Comparison of ENCODE assay signal across 8 cellular contexts in the genomic region with DNA sequence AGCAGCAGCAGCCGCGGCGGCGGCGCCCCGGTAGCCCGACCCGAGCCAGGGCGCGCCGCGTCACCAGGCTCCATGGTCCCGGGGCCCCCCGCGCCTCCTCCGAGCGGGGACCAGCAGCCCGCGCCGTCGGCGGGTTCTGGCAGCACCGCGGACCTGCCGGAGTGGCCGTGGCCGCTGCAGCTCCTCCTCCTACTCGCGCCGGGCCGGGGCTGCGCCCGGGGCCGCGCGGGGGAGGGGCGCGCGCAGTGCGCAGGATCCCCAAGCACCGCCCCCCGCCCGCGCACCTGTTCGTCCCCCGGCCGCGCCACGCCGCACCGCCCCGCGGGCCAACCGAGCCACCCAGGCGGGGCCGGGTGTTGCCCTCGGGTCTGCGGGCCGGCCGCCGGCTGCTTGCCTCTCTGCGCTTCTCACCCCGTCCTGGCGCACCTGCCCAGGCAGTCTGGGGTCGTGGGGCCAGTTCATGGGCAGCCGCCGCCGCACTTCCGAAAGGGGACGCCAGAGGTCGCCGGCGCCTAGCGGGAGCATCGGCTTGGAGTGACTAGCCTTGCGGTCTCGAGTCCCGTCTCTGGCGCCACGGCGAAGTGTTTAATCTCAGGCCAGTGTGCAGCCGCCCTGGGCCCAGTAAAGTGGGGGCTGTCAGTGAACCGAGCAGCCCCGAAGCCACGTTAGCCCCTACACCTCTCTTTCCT. TPM values are rescaled to one million over a fixed set of nuclear protein-coding genes. Genes with fewer than 3 reads are reported as not detected.
DNase-seq lines count a peak whose midpoint lies in the region; ATAC-seq and TF ChIP-seq lines count a peak whose summit lies in the region.

TSS of gene SLC9A7 (minus strand) at position 163 of the 689 bp plus-strand sequence. CDS start at position 74, 89 bp downstream.

- TF ChIP-seq CTCF in foreskin keratinocyte (conservative IDR thresholded peaks at IDR 0.05) (peak; percentile 86), neutrophil (IDR thresholded peaks at IDR 0.05) (peak; percentile 84), suprapubic skin (IDR thresholded peaks at IDR 0.05) (peak; percentile 50 to 78)

- H3K36me3 ChIP-seq in neutrophil (no peaks in the 10 kb centered on the region), suprapubic skin (no peaks in the 10 kb centered on the region)

- H3K27me3 ChIP-seq in foreskin keratinocyte (no peaks in the 10 kb centered on the region), neutrophil (peaks cover 17% of the 10 kb centered on the region), suprapubic skin (no peaks in the 10 kb centered on the region)

- no peak for TF ChIP-seq POLR2A in suprapubic skin (IDR thresholded peaks at IDR 0.05)

- H3K4me3 ChIP-seq in neutrophil (ENCODE audit: low read depth in 1 of 2, low read length in 1 of 2) = peak within 1 kb of the TSS; percentile 43 to 46
- H3K4me3 ChIP-seq in suprapubic skin = peak within 1 kb of the TSS; percentile 57

- peaks cover 3% of the 10 kb centered on the region for H3K4me1 ChIP-seq in foreskin keratinocyte
- peaks cover 11 to 13% of the 10 kb centered on the region in 2 experiments for H3K4me1 ChIP-seq in neutrophil (ENCODE audit: control insufficient read depth in 1 of 2, insufficient read depth in 1 of 2, low read depth in 1 of 2, low read length in 1 of 2)
- peaks cover 9% of the 10 kb centered on the region for H3K4me1 ChIP-seq in suprapubic skin

- H3K27ac ChIP-seq in foreskin keratinocyte = no peak within 1 kb of the TSS
- no peak within 1 kb of the TSS for H3K27ac ChIP-seq in neutrophil
- H3K27ac ChIP-seq in suprapubic skin = peak within 1 kb of the TSS; percentile 29

- no peaks in the 10 kb centered on the region for H3K9me3 ChIP-seq in neutrophil
- H3K9me3 ChIP-seq in suprapubic skin = no peaks in the 10 kb centered on the region

- no peak for TF ChIP-seq EP300 in suprapubic skin (IDR thresholded peaks at IDR 0.05)

- DNase-seq in EL = peak; percentile 75
- DNase-seq in Kasumi-1 (lab: John Stamatoyannopoulos, UW) = peak; percentile 59 to 61
- DNase-seq in SHP77 (lab: John Stamatoyannopoulos, UW) = peak; percentile 40 to 43
- peak; percentile 70 for DNase-seq in activated effector memory CD4-positive, alpha-beta T cell treated with Interleukin-2 at 50 U/mL for 16 hours
- peak in 1 of 2 donors; percentile 44 for DNase-seq in foreskin keratinocyte
- DNase-seq in suprapubic skin (ENCODE audit: low spot score in 2 of 2) = peak; percentile 73 to 81

- 25% methylated on average over 4 of the region's 85 CpGs for WGBS in suprapubic skin

- ATAC-seq in GM21825 (IDR thresholded peaks at IDR 0.05; ENCODE audit: unreplicated experiment) (peak; percentile 64), foreskin keratinocyte (peak; percentile 83)

RNA-seq across cellular contexts. Expression of gene SLC9A7, which starts in this region (rescaled TPM):
- total RNA-seq in foreskin keratinocyte = 12.5 and 15.8 TPM in 2 replicates
- 2.8 and 3.0 TPM in 2 replicates for polyA plus RNA-seq in foreskin keratinocyte
- total RNA-seq in suprapubic skin = 1 to 10 TPM; 3.1 to 7.4 (median 6.2) TPM
